14 cellular contexts compared by ENCODE assay signal in genomic region chr5:119166026-119166425, GRCh38.
"Had no signal": no experiment of that assay in that cellular context is flagged by ENCODE, and none has a peak within 500 bp of the region (broad histone marks: within the 10 kb centered on the region; RNA-seq: fewer than 3 reads in every experiment).

No MANE protein-coding gene starts in this region.

- H3K27me3 ChIP-seq: neutrophil, stomach, testis, upper lobe of right lung had no signal

- H3K4me1 ChIP-seq: parathyroid adenoma, testis, upper lobe of right lung had no signal

- H3K9ac ChIP-seq: parathyroid adenoma had no signal

- H3K27ac ChIP-seq: left ventricle myocardium inferior, neutrophil, parathyroid adenoma, stomach, testis, upper lobe of right lung, VCaP had no signal

- H3K4me3 ChIP-seq: left ventricle myocardium inferior, stomach, testis, upper lobe of right lung had no signal

- H3K9me3 ChIP-seq: left ventricle myocardium inferior, neutrophil, stomach, testis, upper lobe of right lung had no signal

- DNase-seq: activated CD4-positive, alpha-beta T cell treated with anti-CD3 and anti-CD28 coated beads, Interleukin-2, amount 50 U/mL, for 48 hours; activated naive CD4-positive, alpha-beta T cell treated with anti-CD3 and anti-CD28 coated beads, Interleukin-2, amount 10 ng/mL, durations not matched to agents 7 days and 5 days; dermis blood vessel endothelial cell; left ventricle myocardium inferior; naive thymus-derived CD8-positive, alpha-beta T cell; stimulated activated CD4-positive, alpha-beta T cell treated with anti-CD3 and anti-CD28 coated beads, Interleukin-12 subunit alpha, Interleukin-12 subunit beta, amount 100 ng/mL, for 4 hours; stimulated activated CD4-positive, alpha-beta T cell treated with anti-CD3 and anti-CD28 coated beads, Interleukin-2, amount 100 ng/mL, for 24 hours; stomach; T1000; testis; upper lobe of right lung had no signal
